In the genomic region with DNA sequence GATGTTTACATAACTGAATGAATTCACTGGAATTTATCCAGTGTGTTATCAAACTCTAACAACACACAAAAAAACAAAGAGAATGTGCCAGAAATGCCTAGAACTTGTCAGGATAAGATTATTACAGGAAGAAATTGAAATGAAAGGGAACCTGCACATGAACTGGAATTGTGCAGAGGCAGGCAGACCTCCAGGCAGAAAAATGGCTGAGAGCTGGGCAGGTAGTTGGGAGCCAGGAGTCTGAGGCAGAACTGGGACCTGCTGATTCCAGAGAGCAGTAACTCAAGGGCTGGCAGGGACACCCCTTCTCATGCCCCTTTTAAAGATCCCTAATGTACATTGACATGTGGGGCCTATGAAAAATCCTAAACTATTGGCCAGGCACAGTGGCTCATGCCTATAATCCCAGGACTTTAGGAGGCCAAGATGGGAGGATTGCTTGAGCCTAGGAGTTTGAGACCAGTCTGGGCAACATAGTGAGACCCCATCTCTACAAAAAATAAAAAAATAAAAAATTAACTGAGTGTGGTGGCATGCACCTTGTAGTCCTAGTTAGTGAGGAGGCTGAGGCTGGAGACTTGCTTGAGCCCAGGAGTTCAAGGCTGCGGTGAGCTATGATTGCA, we compare ENCODE assay signal across 8 cellular contexts. TPM values are rescaled to one million over a fixed set of nuclear protein-coding genes. Genes with fewer than 3 reads are reported as not detected.
DNase-seq lines count a peak whose midpoint lies in the region; ATAC-seq, FAIRE-seq and TF ChIP-seq lines count a peak whose summit lies in the region.

No MANE protein-coding gene starts in this region.

- H3K23ac ChIP-seq in IMR-90 (ENCODE audit: low read depth, low read length): peak overlapping the region; percentile 54; the same call in 1 of the 2 replicates

- H3K36me3 ChIP-seq in IMR-90 (ENCODE audit: control insufficient read depth, insufficient read depth, low read length) (peaks cover 3% of the 10 kb centered on the region; the same call in 1 of the 2 replicates), bronchial epithelial cell (ENCODE audit: control insufficient read depth, insufficient read depth, low read length) (no peaks in the 10 kb centered on the region), muscle layer of colon (ENCODE audit: insufficient read depth, low read length) (peaks cover 5% of the 10 kb centered on the region)

- H3K4me2 ChIP-seq in A549: peak overlapping the region; percentile 89
- H3K4me2 ChIP-seq in IMR-90 (ENCODE audit: low read depth, low read length): peak overlapping the region; percentile 97

- peaks cover 0 to 3% of the 10 kb centered on the region in 2 experiments; a peak in 1 of 4 replicates for H3K79me1 ChIP-seq in IMR-90 (ENCODE audit: low read depth in 1 of 2, low read length in 2 of 2)

- H3K27ac ChIP-seq in A549: peak overlapping the region; percentile 68 to 91
- H3K27ac ChIP-seq in IMR-90 (ENCODE audit: insufficient read depth, low read length): peak overlapping the region; percentile 34; the same call in 1 of the 2 replicates
- peak overlapping the region; percentile 91 for H3K27ac ChIP-seq in muscle layer of colon (ENCODE audit: low read depth, low read length)

- H4K8ac ChIP-seq in IMR-90 (ENCODE audit: low read depth in 2 of 2, low read length in 2 of 2): peak overlapping the region; percentile 59 to 69

- TF ChIP-seq EP300 in A549 (IDR thresholded peaks at IDR 0.05): no peak

- no peak for TF ChIP-seq POLR2A in A549 (IDR thresholded peaks at IDR 0.05; ENCODE audit: low read length)
- TF ChIP-seq POLR2A in IMR-90 (IDR thresholded peaks at IDR 0.05; ENCODE audit: low read depth, low read length): no peak
- TF ChIP-seq POLR2A in GM18505 (IDR thresholded peaks at IDR 0.05; ENCODE audit: borderline replicate concordance, extremely low read depth, insufficient read depth, insufficient read length): no peak

- 100% methylated on average over 1 of the region's 1 CpG for WGBS in A549 (ENCODE audit: missing lambda C conversion rate)
- 100% methylated on average over 1 of the region's 1 CpG; no CpG with 5 or more reads in 1 of the 2 experiments for WGBS in IMR-90 (ENCODE audit: extremely low coverage in 2 of 2, insufficient read length in 1 of 2), 2 experiments

- H3K27me3 ChIP-seq in IMR-90 (ENCODE audit: control insufficient read depth, insufficient read depth, low read length): no peaks in the 10 kb centered on the region
- no peaks in the 10 kb centered on the region for H3K27me3 ChIP-seq in bronchial epithelial cell (ENCODE audit: control insufficient read depth, insufficient read depth, low read length)
- no peaks in the 10 kb centered on the region for H3K27me3 ChIP-seq in muscle layer of colon (ENCODE audit: control insufficient read depth in 1 of 2, insufficient read depth in 2 of 2, low read length in 2 of 2)

- peak overlapping the region; percentile 78 for H2AFZ ChIP-seq in IMR-90 (replicated peaks; ENCODE audit: low read length, poor library complexity)

- no peak for TF ChIP-seq CTCF in A549 (IDR thresholded peaks at IDR 0.05)
- TF ChIP-seq CTCF in IMR-90 (conservative IDR thresholded peaks at IDR 0.05; ENCODE audit: low read depth, low read length): no peak
- TF ChIP-seq CTCF in bronchial epithelial cell (IDR thresholded peaks at IDR 0.05; ENCODE audit: insufficient read depth, low read length, severe bottlenecking): no peak

- peak overlapping the region; percentile 7; the same call in 1 of the 2 replicates for H3K56ac ChIP-seq in IMR-90 (ENCODE audit: extremely low read depth, insufficient read depth, low read length)

- H3K9me3 ChIP-seq in A549 (no peaks in the 10 kb centered on the region), IMR-90 (ENCODE audit: control insufficient read depth, insufficient read depth, low read length) (no peaks in the 10 kb centered on the region), muscle layer of colon (ENCODE audit: low read length) (no peaks in the 10 kb centered on the region)

- ATAC-seq in A549: peak in 1 of 2 experiments; percentile 26; a peak in 3 of 6 replicates
- ATAC-seq in IMR-90 (ENCODE audit: low read depth): peak; percentile 8
- ATAC-seq in GM19455 (IDR thresholded peaks at IDR 0.05; ENCODE audit: unreplicated experiment): no peak
- no peak for ATAC-seq in HG03460 (IDR thresholded peaks at IDR 0.05; ENCODE audit: unreplicated experiment)
- ATAC-seq in GM18505 (IDR thresholded peaks at IDR 0.05; ENCODE audit: unreplicated experiment): no peak

- no peak for TF ChIP-seq RAD21 in A549 (conservative IDR thresholded peaks at IDR 0.05 in 1 of 2, IDR thresholded peaks at IDR 0.05 in 1 of 2)
- TF ChIP-seq RAD21 in IMR-90 (IDR thresholded peaks at IDR 0.05; ENCODE audit: low read length): no peak

- H3K4me3 ChIP-seq in A549: peak overlapping the region; percentile 61
- peak overlapping the region; percentile 94 for H3K4me3 ChIP-seq in IMR-90 (ENCODE audit: insufficient read depth, low read depth, low read length)
- H3K4me3 ChIP-seq in bronchial epithelial cell (ENCODE audit: low read depth, low read length): peak overlapping the region; percentile 62
- H3K4me3 ChIP-seq in muscle layer of colon (ENCODE audit: low read depth in 1 of 2, low read length in 2 of 2): peak overlapping the region; percentile 79 to 82

- H3K9ac ChIP-seq in IMR-90 (ENCODE audit: low read depth, low read length) (peak overlapping the region; percentile 51), muscle layer of colon (ENCODE audit: low read length) (peak overlapping the region; percentile 79)

- no peak overlapping the region for H4K91ac ChIP-seq in IMR-90 (ENCODE audit: insufficient read depth, low read depth, low read length)

- H3K9me1 ChIP-seq in IMR-90 (ENCODE audit: insufficient read depth, low read length): no peaks in the 10 kb centered on the region

- no peaks in the 10 kb centered on the region for H4K20me1 ChIP-seq in IMR-90 (ENCODE audit: insufficient read depth, low read length)

- H3K14ac ChIP-seq in IMR-90 (replicated peaks; ENCODE audit: low read depth, low read length): peak overlapping the region; percentile 77

- CTCF ChIA-PET in A549 (lab: Yijun Ruan, JAX): no interaction called here
- CTCF ChIA-PET in IMR-90 (lab: Yijun Ruan, JAX): no interaction called here

- FAIRE-seq in A549 (lab: Jason Lieb, UNC) (no peak), bronchial epithelial cell (lab: Jason Lieb, UNC) (no peak)

- peak overlapping the region; percentile 42 for H2BK5ac ChIP-seq in IMR-90 (ENCODE audit: low read depth, low read length, poor library complexity, severe bottlenecking)

- H2BK15ac ChIP-seq in IMR-90 (ENCODE audit: low read depth, low read length): no peak overlapping the region; the same call in 2 of the 3 replicates

- dilution Hi-C loops in IMR-90 (cut with HindIII; ENCODE audit: low sequenced_read_pairs, unreplicated experiment): no loop called here

- intact Hi-C loops in IMR-90 (cut with micrococcal nuclease): loop anchor here (2.0 kb wide), 1 partner anchor 390 kb away; no protein-coding TSS in a partner anchor

- BruUV-seq in IMR-90 (replicated peaks; lab: Mats Ljungman, UMichigan): no TSS peak

- peak overlapping the region; percentile 70 for H2BK120ac ChIP-seq in IMR-90 (ENCODE audit: low read depth, low read length)

- DNase-seq in A549 (ENCODE audit: low read depth in 1 of 2, low spot score in 1 of 2): no peak
- no peak for DNase-seq in IMR-90
- DNase-seq in bronchial epithelial cell (ENCODE audit: low read depth): no peak
- DNase-seq in NCI-H345 treated with DMSO at 0.1 percent for 48 hours (lab: John Stamatoyannopoulos, UW; ENCODE audit: unreplicated experiment): no peak

- H3K4ac ChIP-seq in IMR-90 (ENCODE audit: low read depth, low read length): peak overlapping the region; percentile 77

- in situ Hi-C loops in IMR-90 (cut with MboI; ENCODE audit: low sequenced_read_pairs): loop anchor here (25.0 kb wide), 1 partner anchor 592 kb away; no protein-coding TSS in a partner anchor

- POLR2A ChIA-PET in A549 (lab: Yijun Ruan, JAX): no interaction called here
- POLR2A ChIA-PET in IMR-90 (lab: Charles Lee; ENCODE audit: unreplicated experiment): no interaction called here

- H2AK5ac ChIP-seq in IMR-90 (ENCODE audit: low read depth, low read length): no peak overlapping the region

- H3K4me1 ChIP-seq in A549: peaks cover 7% of the 10 kb centered on the region; the same call in 2 of the 3 replicates
- no peaks in the 10 kb centered on the region for H3K4me1 ChIP-seq in IMR-90 (ENCODE audit: control insufficient read depth, insufficient read depth, low read length)
- peaks cover 9% of the 10 kb centered on the region for H3K4me1 ChIP-seq in muscle layer of colon (ENCODE audit: insufficient read depth, low read length)

- H4K5ac ChIP-seq in IMR-90 (ENCODE audit: low read depth, low read length): peak overlapping the region; percentile 48

- H3K18ac ChIP-seq in IMR-90 (ENCODE audit: low read depth, low read length): peak overlapping the region; percentile 50

- H2BK20ac ChIP-seq in IMR-90 (ENCODE audit: low read depth, low read length): no peak overlapping the region

- H2AK9ac ChIP-seq in IMR-90 (replicated peaks; ENCODE audit: low read depth, low read length, poor library complexity): no peak overlapping the region

TF ChIP-seq in A549, 52 proteins besides CTCF, POLR2A, EP300 and RAD21 (continues in another document):
- TF ChIP-seq CHD2 (IDR thresholded peaks at IDR 0.05; ENCODE audit: low read length, partially characterized antibody): no peak

TF ChIP-seq in IMR-90, 13 proteins besides CTCF, POLR2A, EP300 and RAD21 (continues in another document):
- TF ChIP-seq MXI1 (IDR thresholded peaks at IDR 0.05; ENCODE audit: borderline replicate concordance, low read depth, low read length): no peak

RNA-seq across cellular contexts. Expression of a gene that starts 0.7 kb away (rescaled TPM):
- polyA plus RNA-seq in A549 (2011; rRNA removed) (3.6 and 4.1 TPM in 2 replicates), A549 (2017; fragmentation: RNase III; extraction: RNeasy Plus Mini Kit Qiagen cat#74134 plus additional on column Dnase treatment) (4.6 to 6.0 TPM (median 5.3 TPM) in 3 replicates), IMR-90 (2012; rRNA removed) (9.0 and 10.2 TPM in 2 replicates)
- 2.7 TPM in 2 replicates for polyA plus RNA-seq in A549 (2012; cell fraction: cytosol; rRNA removed)
- 3.2 and 3.5 TPM in 2 replicates for polyA plus RNA-seq in A549 (2012; cell fraction: nucleus; rRNA removed)
- polyA minus RNA-seq in A549 (2011; rRNA and poly(A)+ RNA removed): 3.1 and 7.0 TPM in 2 replicates
- total RNA-seq in IMR-90 (2012; rRNA removed) (9.3 and 11.1 TPM in 2 replicates), bronchial epithelial cell (0.53 and 1.4 TPM in 2 replicates)
- polyA plus RNA-seq in IMR-90 (2012; cell fraction: cytosol; rRNA removed): 5.5 and 13.1 TPM in 2 replicates
- polyA plus RNA-seq in IMR-90 (2012; cell fraction: nucleus; rRNA removed; ENCODE audit: low replicate concordance): 5.0 and 15.4 TPM in 2 replicates

RNA-seq across cellular contexts. Expression of a gene that starts 5.1 kb away (rescaled TPM):
- polyA plus RNA-seq in A549 (2011; rRNA removed) (0.10 TPM in 1 of 2 replicates, not detected in the other), A549 (2017; fragmentation: RNase III; extraction: RNeasy Plus Mini Kit Qiagen cat#74134 plus additional on column Dnase treatment) (0.24 TPM in 1 of 3 replicates, not detected in the others), IMR-90 (2012; rRNA removed) (1.1 and 1.4 TPM in 2 replicates)
- not detected in 2 replicates for polyA plus RNA-seq in A549 (2012; cell fraction: cytosol; rRNA removed)
- polyA plus RNA-seq in A549 (2012; cell fraction: nucleus; rRNA removed): not detected in 2 replicates
- 0.45 TPM in 1 of 2 replicates, not detected in the other for polyA minus RNA-seq in A549 (2011; rRNA and poly(A)+ RNA removed)
- total RNA-seq in IMR-90 (2012; rRNA removed) (1.1 and 1.4 TPM in 2 replicates), bronchial epithelial cell (not detected in 2 replicates)
- polyA plus RNA-seq in IMR-90 (2012; cell fraction: cytosol; rRNA removed): 0.33 and 0.64 TPM in 2 replicates
- polyA plus RNA-seq in IMR-90 (2012; cell fraction: nucleus; rRNA removed; ENCODE audit: low replicate concordance): 0.36 and 1.2 TPM in 2 replicates

Comparison
In these comparisons a context has a peak if more than half of its experiments do, and no peak if none do; other contexts are left out.
1. H3K27ac ChIP-seq: peak in every context shown above with its lines; median percentile 91 in muscle layer of colon; 80 in A549; 34 in IMR-90.